8 cellular contexts compared by ENCODE assay signal in genomic region chr21:37267269-37268185, GRCh38. TPM values are rescaled to one million over a fixed set of nuclear protein-coding genes. Genes with fewer than 3 reads are reported as not detected.
DNase-seq lines count a peak whose midpoint lies in the region; ATAC-seq, FAIRE-seq and TF ChIP-seq lines count a peak whose summit lies in the region.

Gene VPS26C (minus strand): TSS chr21:37267334. CDS start chr21:37267294, 40 bp downstream.

- in situ Hi-C loops in astrocyte of the cerebellum (cut with HindIII; ENCODE audit: low sequenced_read_pairs) = no loop called here

- H3K4me1 ChIP-seq in rectal smooth muscle tissue (ENCODE audit: control insufficient read depth, insufficient read depth, low read length) (peaks cover 7% of the 10 kb centered on the region), aorta (ENCODE audit: control insufficient read depth in 1 of 2, insufficient read depth in 2 of 2, low read length in 2 of 2) (peaks cover 0 to 4% of the 10 kb centered on the region in 2 donors)

- peak within 1 kb of the TSS; percentile 86 for H3K9ac ChIP-seq in rectal smooth muscle tissue (ENCODE audit: low read length)

- no peak for TF ChIP-seq CTCF in astrocyte of the cerebellum (IDR thresholded peaks at IDR 0.05; ENCODE audit: low read depth, low read length, missing control alignments)

- H3K36me3 ChIP-seq in rectal smooth muscle tissue (ENCODE audit: control insufficient read depth, insufficient read depth, low read length) (no peaks in the 10 kb centered on the region), aorta (ENCODE audit: control insufficient read depth in 1 of 2, insufficient read depth in 2 of 2, low read length in 1 of 2) (no peaks in the 10 kb centered on the region)

- no peaks in the 10 kb centered on the region for H3K9me3 ChIP-seq in aorta (ENCODE audit: control insufficient read depth, low read length)

- peak; percentile 85 for DNase-seq in GM18507 (ENCODE audit: extremely low spot score, insufficient read length, low read depth)
- peak; percentile 94 for DNase-seq in NCI-H2029 treated with DMSO at 0.1 percent for 48 hours (lab: John Stamatoyannopoulos, UW)
- DNase-seq in T-helper 9 cell = peak; percentile 92
- DNase-seq in astrocyte of the cerebellum (ENCODE audit: low read depth) = peak; percentile 97
- DNase-seq in hepatic stellate cell (ENCODE audit: low spot score) = peak; percentile 92
- peak; percentile 99 for DNase-seq in aorta

- WGBS in aorta, 2 donors = 0% methylated on average over 75 to 86 of the region's 86 CpGs

- ATAC-seq in HG02981 (IDR thresholded peaks at IDR 0.05; ENCODE audit: unreplicated experiment) = peak; percentile 90
- peak; percentile 99 for ATAC-seq in aorta (ENCODE audit: low FRiP score)

- intact Hi-C loops in aorta (cut with DNase I) = loop anchor here (1.0 to 10.0 kb wide), 5 partner anchors 67 to 297 kb away; partner anchors contain the start of gene DYRK1A (in 1 of the 2)

- H3K27me3 ChIP-seq in rectal smooth muscle tissue (ENCODE audit: control insufficient read depth, insufficient read depth, low read length) (no peaks in the 10 kb centered on the region), aorta (ENCODE audit: control insufficient read depth in 1 of 2, insufficient read depth in 2 of 2, low read length in 1 of 2) (no peaks in the 10 kb centered on the region)

- H3K27ac ChIP-seq in rectal smooth muscle tissue (ENCODE audit: low read depth, low read length) = peak within 1 kb of the TSS; percentile 99
- H3K27ac ChIP-seq in aorta (ENCODE audit: low read depth in 1 of 2, low read length in 2 of 2) = peak within 1 kb of the TSS; percentile 16 to 93

- FAIRE-seq in GM18507 (lab: Jason Lieb, UNC) = peak; percentile 99

- H3K4me3 ChIP-seq in astrocyte of the cerebellum (ENCODE audit: low read depth, low read length) = peak within 1 kb of the TSS; percentile 79
- peak within 1 kb of the TSS; percentile 88 for H3K4me3 ChIP-seq in rectal smooth muscle tissue (ENCODE audit: low read length)
- H3K4me3 ChIP-seq in aorta (ENCODE audit: low read length in 2 of 2) = peak within 1 kb of the TSS; percentile 72 to 76

RNA-seq across cellular contexts. Expression of gene VPS26C, which starts in this region (rescaled TPM):
- total RNA-seq in aorta = 10 to 100 TPM; 46.5 to 61.6 TPM
- polyA plus RNA-seq in aorta = 10 to 100 TPM; 32.4 to 37.9 TPM

Comparison
In these comparisons a context has a peak if more than half of its experiments do, and no peak if none do; other contexts are left out.
1. Peak in every context shown above with its lines: DNase-seq, ATAC-seq, H3K4me3 ChIP-seq and H3K27ac ChIP-seq.